1 cellular context compared by ENCODE assay signal in genomic region chr9:133051281-133051900, GRCh38.
TF ChIP-seq lines count a peak whose summit lies in the region.

No MANE protein-coding gene starts in this region.

TF ChIP-seq in H1, 55 proteins besides CTCF, POLR2A, EP300 and RAD21:
- TF ChIP-seq ATF2 (IDR thresholded peaks at IDR 0.05; ENCODE audit: low read length) (no peak), KDM4A (IDR thresholded peaks at IDR 0.05; ENCODE audit: low read depth, low read length, severe bottlenecking) (no peak), JUND (IDR thresholded peaks at IDR 0.05; ENCODE audit: low read length) (no peak), BACH1 (IDR thresholded peaks at IDR 0.05; ENCODE audit: low read length) (no peak), EZH2 (IDR thresholded peaks at IDR 0.05; ENCODE audit: low read depth, low read length, severe bottlenecking) (no peak), SIRT6 (IDR thresholded peaks at IDR 0.05; ENCODE audit: low read length) (no peak), BRCA1 (IDR thresholded peaks at IDR 0.05; ENCODE audit: low read depth, low read length) (no peak), MAX (IDR thresholded peaks at IDR 0.05) (no peak), KDM1A (IDR thresholded peaks at IDR 0.05; ENCODE audit: borderline replicate concordance, low read length) (no peak), PHF8 (conservative IDR thresholded peaks at IDR 0.05; ENCODE audit: low read depth, low read length) (no peak), GABPA (IDR thresholded peaks at IDR 0.05; ENCODE audit: borderline replicate concordance, insufficient read depth, low read length) (no peak), HDAC2 (IDR thresholded peaks at IDR 0.05; ENCODE audit: borderline replicate concordance in 1 of 2, low read depth in 2 of 2, low read length in 2 of 2) (no peak), NRF1 (IDR thresholded peaks at IDR 0.05; ENCODE audit: low read depth, low read length) (no peak), SP1 (IDR thresholded peaks at IDR 0.05; ENCODE audit: low read depth, low read length) (no peak), POU5F1 (IDR thresholded peaks at IDR 0.05; ENCODE audit: low read depth, low read length) (no peak), TAF7 (optimal IDR thresholded peaks at IDR 0.05; ENCODE audit: borderline replicate concordance, low read depth, low read length) (no peak), TBP (IDR thresholded peaks at IDR 0.05; ENCODE audit: low read depth, low read length) (no peak), TEAD4 (IDR thresholded peaks at IDR 0.05; ENCODE audit: low read depth, low read length) (no peak)
- TF ChIP-seq, protein P1, sequence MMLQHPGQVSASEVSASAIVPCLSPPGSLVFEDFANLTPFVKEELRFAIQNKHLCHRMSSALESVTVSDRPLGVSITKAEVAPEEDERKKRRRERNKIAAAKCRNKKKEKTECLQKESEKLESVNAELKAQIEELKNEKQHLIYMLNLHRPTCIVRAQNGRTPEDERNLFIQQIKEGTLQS (IDR thresholded peaks at IDR 0.05; ENCODE audit: insufficient read depth, low read depth, low read length) = no peak
- TF ChIP-seq, protein P2, sequence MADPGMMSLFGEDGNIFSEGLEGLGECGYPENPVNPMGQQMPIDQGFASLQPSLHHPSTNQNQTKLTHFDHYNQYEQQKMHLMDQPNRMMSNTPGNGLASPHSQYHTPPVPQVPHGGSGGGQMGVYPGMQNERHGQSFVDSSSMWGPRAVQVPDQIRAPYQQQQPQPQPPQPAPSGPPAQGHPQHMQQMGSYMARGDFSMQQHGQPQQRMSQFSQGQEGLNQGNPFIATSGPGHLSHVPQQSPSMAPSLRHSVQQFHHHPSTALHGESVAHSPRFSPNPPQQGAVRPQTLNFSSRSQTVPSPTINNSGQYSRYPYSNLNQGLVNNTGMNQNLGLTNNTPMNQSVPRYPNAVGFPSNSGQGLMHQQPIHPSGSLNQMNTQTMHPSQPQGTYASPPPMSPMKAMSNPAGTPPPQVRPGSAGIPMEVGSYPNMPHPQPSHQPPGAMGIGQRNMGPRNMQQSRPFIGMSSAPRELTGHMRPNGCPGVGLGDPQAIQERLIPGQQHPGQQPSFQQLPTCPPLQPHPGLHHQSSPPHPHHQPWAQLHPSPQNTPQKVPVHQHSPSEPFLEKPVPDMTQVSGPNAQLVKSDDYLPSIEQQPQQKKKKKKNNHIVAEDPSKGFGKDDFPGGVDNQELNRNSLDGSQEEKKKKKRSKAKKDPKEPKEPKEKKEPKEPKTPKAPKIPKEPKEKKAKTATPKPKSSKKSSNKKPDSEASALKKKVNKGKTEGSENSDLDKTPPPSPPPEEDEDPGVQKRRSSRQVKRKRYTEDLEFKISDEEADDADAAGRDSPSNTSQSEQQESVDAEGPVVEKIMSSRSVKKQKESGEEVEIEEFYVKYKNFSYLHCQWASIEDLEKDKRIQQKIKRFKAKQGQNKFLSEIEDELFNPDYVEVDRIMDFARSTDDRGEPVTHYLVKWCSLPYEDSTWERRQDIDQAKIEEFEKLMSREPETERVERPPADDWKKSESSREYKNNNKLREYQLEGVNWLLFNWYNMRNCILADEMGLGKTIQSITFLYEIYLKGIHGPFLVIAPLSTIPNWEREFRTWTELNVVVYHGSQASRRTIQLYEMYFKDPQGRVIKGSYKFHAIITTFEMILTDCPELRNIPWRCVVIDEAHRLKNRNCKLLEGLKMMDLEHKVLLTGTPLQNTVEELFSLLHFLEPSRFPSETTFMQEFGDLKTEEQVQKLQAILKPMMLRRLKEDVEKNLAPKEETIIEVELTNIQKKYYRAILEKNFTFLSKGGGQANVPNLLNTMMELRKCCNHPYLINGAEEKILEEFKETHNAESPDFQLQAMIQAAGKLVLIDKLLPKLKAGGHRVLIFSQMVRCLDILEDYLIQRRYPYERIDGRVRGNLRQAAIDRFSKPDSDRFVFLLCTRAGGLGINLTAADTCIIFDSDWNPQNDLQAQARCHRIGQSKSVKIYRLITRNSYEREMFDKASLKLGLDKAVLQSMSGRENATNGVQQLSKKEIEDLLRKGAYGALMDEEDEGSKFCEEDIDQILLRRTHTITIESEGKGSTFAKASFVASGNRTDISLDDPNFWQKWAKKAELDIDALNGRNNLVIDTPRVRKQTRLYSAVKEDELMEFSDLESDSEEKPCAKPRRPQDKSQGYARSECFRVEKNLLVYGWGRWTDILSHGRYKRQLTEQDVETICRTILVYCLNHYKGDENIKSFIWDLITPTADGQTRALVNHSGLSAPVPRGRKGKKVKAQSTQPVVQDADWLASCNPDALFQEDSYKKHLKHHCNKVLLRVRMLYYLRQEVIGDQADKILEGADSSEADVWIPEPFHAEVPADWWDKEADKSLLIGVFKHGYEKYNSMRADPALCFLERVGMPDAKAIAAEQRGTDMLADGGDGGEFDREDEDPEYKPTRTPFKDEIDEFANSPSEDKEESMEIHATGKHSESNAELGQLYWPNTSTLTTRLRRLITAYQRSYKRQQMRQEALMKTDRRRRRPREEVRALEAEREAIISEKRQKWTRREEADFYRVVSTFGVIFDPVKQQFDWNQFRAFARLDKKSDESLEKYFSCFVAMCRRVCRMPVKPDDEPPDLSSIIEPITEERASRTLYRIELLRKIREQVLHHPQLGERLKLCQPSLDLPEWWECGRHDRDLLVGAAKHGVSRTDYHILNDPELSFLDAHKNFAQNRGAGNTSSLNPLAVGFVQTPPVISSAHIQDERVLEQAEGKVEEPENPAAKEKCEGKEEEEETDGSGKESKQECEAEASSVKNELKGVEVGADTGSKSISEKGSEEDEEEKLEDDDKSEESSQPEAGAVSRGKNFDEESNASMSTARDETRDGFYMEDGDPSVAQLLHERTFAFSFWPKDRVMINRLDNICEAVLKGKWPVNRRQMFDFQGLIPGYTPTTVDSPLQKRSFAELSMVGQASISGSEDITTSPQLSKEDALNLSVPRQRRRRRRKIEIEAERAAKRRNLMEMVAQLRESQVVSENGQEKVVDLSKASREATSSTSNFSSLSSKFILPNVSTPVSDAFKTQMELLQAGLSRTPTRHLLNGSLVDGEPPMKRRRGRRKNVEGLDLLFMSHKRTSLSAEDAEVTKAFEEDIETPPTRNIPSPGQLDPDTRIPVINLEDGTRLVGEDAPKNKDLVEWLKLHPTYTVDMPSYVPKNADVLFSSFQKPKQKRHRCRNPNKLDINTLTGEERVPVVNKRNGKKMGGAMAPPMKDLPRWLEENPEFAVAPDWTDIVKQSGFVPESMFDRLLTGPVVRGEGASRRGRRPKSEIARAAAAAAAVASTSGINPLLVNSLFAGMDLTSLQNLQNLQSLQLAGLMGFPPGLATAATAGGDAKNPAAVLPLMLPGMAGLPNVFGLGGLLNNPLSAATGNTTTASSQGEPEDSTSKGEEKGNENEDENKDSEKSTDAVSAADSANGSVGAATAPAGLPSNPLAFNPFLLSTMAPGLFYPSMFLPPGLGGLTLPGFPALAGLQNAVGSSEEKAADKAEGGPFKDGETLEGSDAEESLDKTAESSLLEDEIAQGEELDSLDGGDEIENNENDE (IDR thresholded peaks at IDR 0.05; ENCODE audit: insufficient replicate concordance, low read length) = no peak
